ENCODE assay signal across 13 cellular contexts in genomic region chr2:68742638-68743037, GRCh38. TPM values are rescaled to one million over a fixed set of nuclear protein-coding genes. Genes with fewer than 3 reads are reported as not detected.
DNase-seq lines count a peak whose midpoint lies in the region; ATAC-seq and TF ChIP-seq lines count a peak whose summit lies in the region.
"Had no signal": no experiment of that assay in that cellular context is flagged by ENCODE, and none has a peak within 500 bp of the region (broad histone marks: within the 10 kb centered on the region; RNA-seq: fewer than 3 reads in every experiment).

No MANE protein-coding gene starts in this region.

- H3K9me3 ChIP-seq in suprapubic skin = no peaks in the 10 kb centered on the region
- H3K9me3 ChIP-seq: MG63, psoas muscle had no signal

- H3K27ac ChIP-seq in suprapubic skin = peak overlapping the region; percentile 32
- H3K27ac ChIP-seq: C4-2B, psoas muscle, RWPE1 had no signal

- H3K4me1 Mint-ChIP-seq in activated naive CD8-positive, alpha-beta T cell treated with anti-CD3 and anti-CD28 coated beads, Interleukin-2, amount 10 ng/mL, durations not matched to agents 7 days and 5 days = peaks cover 78% of the 10 kb centered on the region
- H3K4me1 Mint-ChIP-seq in glutamatergic neuron (ENCODE audit: low read depth, unreplicated experiment) = peaks cover 3% of the 10 kb centered on the region

- H3K27ac Mint-ChIP-seq in activated naive CD8-positive, alpha-beta T cell treated with anti-CD3 and anti-CD28 coated beads, Interleukin-2, amount 10 ng/mL, durations not matched to agents 7 days and 5 days = peak overlapping the region; percentile 35
- H3K27ac Mint-ChIP-seq in glutamatergic neuron (ENCODE audit: unreplicated experiment) = no peak overlapping the region

- intact Hi-C loops in Right ventricle myocardium superior (cut with DNase I) = no loop called here
- intact Hi-C loops in cardiac septum (cut with DNase I) = no loop called here

- peaks cover 35% of the 10 kb centered on the region for H3K36me3 Mint-ChIP-seq in activated naive CD8-positive, alpha-beta T cell treated with anti-CD3 and anti-CD28 coated beads, Interleukin-2, amount 10 ng/mL, durations not matched to agents 7 days and 5 days
- H3K36me3 Mint-ChIP-seq in glutamatergic neuron (ENCODE audit: unreplicated experiment) = no peaks in the 10 kb centered on the region

- no peaks in the 10 kb centered on the region for H3K27me3 Mint-ChIP-seq in activated naive CD8-positive, alpha-beta T cell treated with anti-CD3 and anti-CD28 coated beads, Interleukin-2, amount 10 ng/mL, durations not matched to agents 7 days and 5 days
- peaks cover 3% of the 10 kb centered on the region for H3K27me3 Mint-ChIP-seq in glutamatergic neuron (ENCODE audit: unreplicated experiment)

- no peaks in the 10 kb centered on the region for H3K36me3 ChIP-seq in suprapubic skin
- H3K36me3 ChIP-seq: MG63 had no signal

- peak overlapping the region; percentile 34 for H3K4me3 Mint-ChIP-seq in activated naive CD8-positive, alpha-beta T cell treated with anti-CD3 and anti-CD28 coated beads, Interleukin-2, amount 10 ng/mL, durations not matched to agents 7 days and 5 days
- H3K4me3 Mint-ChIP-seq in glutamatergic neuron (ENCODE audit: unreplicated experiment) = no peak overlapping the region

- TF ChIP-seq CTCF in NB4 (IDR thresholded peaks at IDR 0.05; ENCODE audit: low read depth, low read length) = no peak
- TF ChIP-seq CTCF in suprapubic skin (IDR thresholded peaks at IDR 0.05) = no peak
- no peak for TF ChIP-seq CTCF in glutamatergic neuron (IDR thresholded peaks at IDR 0.05; ENCODE audit: partially characterized antibody, unreplicated experiment)

- POLR2A ChIA-PET in activated naive CD8-positive, alpha-beta T cell treated with anti-CD3 and anti-CD28 coated beads, Interleukin-2, amount 10 ng/mL, durations not matched to agents 7 days and 5 days (lab: Charles Lee) = interaction anchor here (1.2 kb wide), 1 partner anchor 9 kb away, joined by 4 read pairs; no protein-coding TSS in a partner anchor

- ATAC-seq in Right ventricle myocardium superior (ENCODE audit: poor library complexity) (peak; percentile 60), HG03097 (IDR thresholded peaks at IDR 0.05; ENCODE audit: low FRiP score, unreplicated experiment) (no peak)
- no peak for ATAC-seq in activated naive CD8-positive, alpha-beta T cell treated with anti-CD3 and anti-CD28 coated beads, Interleukin-2, amount 10 ng/mL, durations not matched to agents 7 days and 5 days (ENCODE audit: low read depth)
- ATAC-seq: psoas muscle had no signal

- H3K27me3 ChIP-seq in suprapubic skin = no peaks in the 10 kb centered on the region
- H3K27me3 ChIP-seq: MG63 had no signal

- no peaks in the 10 kb centered on the region for H3K9me3 Mint-ChIP-seq in activated naive CD8-positive, alpha-beta T cell treated with anti-CD3 and anti-CD28 coated beads, Interleukin-2, amount 10 ng/mL, durations not matched to agents 7 days and 5 days
- H3K9me3 Mint-ChIP-seq in glutamatergic neuron (ENCODE audit: unreplicated experiment) = no peaks in the 10 kb centered on the region

- DNase-seq in Right ventricle myocardium superior (no peak), cardiac septum (ENCODE audit: low spot score) (no peak), NB4 (ENCODE audit: low read depth) (peak; percentile 65), suprapubic skin (ENCODE audit: low spot score in 2 of 2) (no peak), glutamatergic neuron (no peak), NCI-H2029 treated with DMSO at 0.1 percent for 48 hours (lab: John Stamatoyannopoulos, UW) (no peak)
- DNase-seq in activated naive CD8-positive, alpha-beta T cell treated with anti-CD3 and anti-CD28 coated beads, Interleukin-2, amount 10 ng/mL, durations not matched to agents 7 days and 5 days = no peak
- DNase-seq: effector CD8-positive, alpha-beta T cell; MG63; psoas muscle had no signal

- no peak for TF ChIP-seq POLR2A in NB4 (IDR thresholded peaks at IDR 0.05; ENCODE audit: extremely low read depth, insufficient read length)
- TF ChIP-seq POLR2A in suprapubic skin (IDR thresholded peaks at IDR 0.05) = no peak

- H3K4me3 ChIP-seq in NB4 (ENCODE audit: low read depth, low read length) (no peak overlapping the region), suprapubic skin (no peak overlapping the region)
- H3K4me3 ChIP-seq: MG63, psoas muscle had no signal

- H3K4me1 ChIP-seq in suprapubic skin = peaks cover 34% of the 10 kb centered on the region
- H3K4me1 ChIP-seq: psoas muscle had no signal

- no peak for TF ChIP-seq EP300 in suprapubic skin (IDR thresholded peaks at IDR 0.05)

RNA-seq across cellular contexts. Expression of gene ARHGAP25, which starts 8.0 kb away (rescaled TPM):
- total RNA-seq in Right ventricle myocardium superior (7.3 TPM), cardiac septum (5.2 TPM), suprapubic skin (10 to 100 TPM in 1 of 4 donors, 1 to 10 TPM in 3; 2.0 to 10.9 (median 6.1) TPM), glutamatergic neuron (ENCODE audit: unreplicated experiment) (1.4 TPM)
- total RNA-seq in activated naive CD8-positive, alpha-beta T cell treated with anti-CD3 and anti-CD28 coated beads, Interleukin-2, amount 10 ng/mL, durations not matched to agents 7 days and 5 days = 100 to 1,000 TPM; 109 to 117 TPM

Comparison
In these comparisons a context has a peak if more than half of its experiments do, and no peak if none do; other contexts are left out.
1. RNA of gene ARHGAP25, which starts 8.0 kb away (total RNA-seq): 109 to 117 TPM in activated naive CD8-positive, alpha-beta T cell treated with anti-CD3 and anti-CD28 coated beads, Interleukin-2, amount 10 ng/mL, durations not matched to agents 7 days and 5 days; 2.0 to 10.9 TPM in suprapubic skin, 7.3 TPM in Right ventricle myocardium superior (single experiment), 5.2 TPM in cardiac septum (single experiment) and 1.4 TPM in glutamatergic neuron (single experiment); every median in the first group is over 4 times any median in the second.